Comparison of ENCODE assay signal across 1 cellular context in genomic region chr1:46202975-46203737, GRCh38.
A peak's percentile ranks its signal among the peaks of the same experiment; 100 is the strongest.
TF ChIP-seq lines count a peak whose summit lies in the region.

LURAP1 (plus strand) TSS chr1:46203334; CDS start chr1:46203427, 93 bp downstream.

TF ChIP-seq in K562, 482 proteins besides CTCF, POLR2A, EP300 and RAD21 (continued from another document and continues in another):
- TF ChIP-seq STAT6 (CRISPR knock-in tag; IDR thresholded peaks at IDR 0.05): no peak
- TF ChIP-seq ILF3 (IDR thresholded peaks at IDR 0.05; ENCODE audit: borderline replicate concordance): no peak
- TF ChIP-seq SNIP1 (IDR thresholded peaks at IDR 0.05; ENCODE audit: low read depth): no peak
- no peak for TF ChIP-seq HMGXB4 (CRISPR knock-in tag; IDR thresholded peaks at IDR 0.05)
- no peak for TF ChIP-seq EHMT2 (IDR thresholded peaks at IDR 0.05)
- TF ChIP-seq PHB (CRISPR knock-in tag; IDR thresholded peaks at IDR 0.05): no peak
- no peak for TF ChIP-seq SMARCA5 (IDR thresholded peaks at IDR 0.05)
- no peak for TF ChIP-seq MYNN (IDR thresholded peaks at IDR 0.05)
- TF ChIP-seq MYNN (CRISPR knock-in tag; IDR thresholded peaks at IDR 0.05): no peak
- TF ChIP-seq DLX4 (CRISPR knock-in tag; IDR thresholded peaks at IDR 0.05): no peak
- TF ChIP-seq ZNF764 (CRISPR knock-in tag; IDR thresholded peaks at IDR 0.05; ENCODE audit: low read depth): no peak
- no peak for TF ChIP-seq ZNF699 (CRISPR knock-in tag; IDR thresholded peaks at IDR 0.05; ENCODE audit: insufficient replicate concordance)
- peak; percentile 73 for TF ChIP-seq FIP1L1 (IDR thresholded peaks at IDR 0.05; ENCODE audit: low read depth, low read length, poor library complexity, severe bottlenecking)
- TF ChIP-seq ZNF23 (CRISPR knock-in tag; IDR thresholded peaks at IDR 0.05): no peak
- TF ChIP-seq ARID2 (IDR thresholded peaks at IDR 0.05): no peak
- no peak for TF ChIP-seq MEF2A (IDR thresholded peaks at IDR 0.05; ENCODE audit: control insufficient read depth, low read depth, low read length)
- TF ChIP-seq SIN3A (IDR thresholded peaks at IDR 0.05; ENCODE audit: borderline replicate concordance in 2 of 2, control insufficient read depth in 1 of 2, low read depth in 2 of 2, low read length in 2 of 2): 0 out of 4 replicates have a peak, but pooled peaks of 1 of the 2 experiments have one; percentile 6
- TF ChIP-seq NEUROD1 (IDR thresholded peaks at IDR 0.05; ENCODE audit: borderline replicate concordance, low read depth, low read length, partially characterized antibody): peak; percentile 76
- TF ChIP-seq ELF1 (tag; IDR thresholded peaks at IDR 0.05): no peak
- no peak for TF ChIP-seq GMEB1 (CRISPR knock-in tag; IDR thresholded peaks at IDR 0.05)
- TF ChIP-seq THRAP3 (IDR thresholded peaks at IDR 0.05; ENCODE audit: borderline replicate concordance): no peak
- no peak for TF ChIP-seq ZSCAN29 (IDR thresholded peaks at IDR 0.05)
- no peak for TF ChIP-seq ZNF124 (CRISPR knock-in tag; IDR thresholded peaks at IDR 0.05)
- TF ChIP-seq ZNF445 (CRISPR knock-in tag; IDR thresholded peaks at IDR 0.05; ENCODE audit: low read depth): no peak
- TF ChIP-seq ZNF766 (CRISPR knock-in tag; conservative IDR thresholded peaks at IDR 0.05): no peak
- no peak for TF ChIP-seq OTX1 (CRISPR knock-in tag; IDR thresholded peaks at IDR 0.05)
- TF ChIP-seq ATF1 (CRISPR knock-in tag; IDR thresholded peaks at IDR 0.05): no peak
- peak; percentile 30 for TF ChIP-seq ATF1 (tag; IDR thresholded peaks at IDR 0.05)
- no peak for TF ChIP-seq ZFP30 (CRISPR knock-in tag; IDR thresholded peaks at IDR 0.05; ENCODE audit: borderline replicate concordance)
- peak; percentile 38; the same call in 1 of the 2 replicates for TF ChIP-seq MYC (IDR thresholded peaks at IDR 0.05; ENCODE audit: low read depth, low read length)
- peak; percentile 59; the same call in 1 of the 2 replicates for TF ChIP-seq MYC (CRISPR knock-in tag; IDR thresholded peaks at IDR 0.05; ENCODE audit: borderline replicate concordance, low read depth)
- TF ChIP-seq SFPQ (IDR thresholded peaks at IDR 0.05; ENCODE audit: low read depth, low read length): no peak
- TF ChIP-seq ESRRB (CRISPR knock-in tag; IDR thresholded peaks at IDR 0.05; ENCODE audit: borderline replicate concordance): no peak
- TF ChIP-seq ATF6 (CRISPR knock-in tag; IDR thresholded peaks at IDR 0.05): no peak
- 0 out of 2 replicates have a peak, but pooled peaks have one; percentile 32 for TF ChIP-seq SAFB (IDR thresholded peaks at IDR 0.05; ENCODE audit: borderline replicate concordance, low read depth, low read length)
- TF ChIP-seq ZNF133 (CRISPR knock-in tag; IDR thresholded peaks at IDR 0.05): no peak
- TF ChIP-seq ESRRA (IDR thresholded peaks at IDR 0.05; ENCODE audit: borderline replicate concordance, low read depth): peak; percentile 38; the same call in 1 of the 2 replicates
- TF ChIP-seq HNRNPK (IDR thresholded peaks at IDR 0.05; ENCODE audit: low read depth, low read length, poor library complexity, severe bottlenecking): no peak
- TF ChIP-seq SRSF7 (optimal IDR thresholded peaks at IDR 0.05; ENCODE audit: low read depth, low read length): no peak
- TF ChIP-seq ZNF778 (CRISPR knock-in tag; IDR thresholded peaks at IDR 0.05): no peak
- TF ChIP-seq KLF10 (CRISPR knock-in tag; IDR thresholded peaks at IDR 0.05): no peak
- no peak for TF ChIP-seq DMBX1 (CRISPR knock-in tag; IDR thresholded peaks at IDR 0.05; ENCODE audit: borderline replicate concordance)
- TF ChIP-seq RBM17 (IDR thresholded peaks at IDR 0.05; ENCODE audit: borderline replicate concordance, low read depth, low read length): no peak
- no peak for TF ChIP-seq FOXP1 (CRISPR knock-in tag; IDR thresholded peaks at IDR 0.05)
- TF ChIP-seq ZNF592 (IDR thresholded peaks at IDR 0.05): no peak
- TF ChIP-seq ZNF551 (CRISPR knock-in tag; IDR thresholded peaks at IDR 0.05): no peak
- TF ChIP-seq ZBTB11 (CRISPR knock-in tag; IDR thresholded peaks at IDR 0.05): no peak
- TF ChIP-seq PTRF (tag; IDR thresholded peaks at IDR 0.05): no peak
